Comparison of ENCODE assay signal across 8 cellular contexts in genomic region chr13:46176756-46177155, GRCh38. TPM values are rescaled to one million over a fixed set of nuclear protein-coding genes. Genes with fewer than 3 reads are reported as not detected.
DNase-seq lines count a peak whose midpoint lies in the region; ATAC-seq and TF ChIP-seq lines count a peak whose summit lies in the region.

No MANE protein-coding gene starts in this region.

- DNase-seq in GM12865 (ENCODE audit: low read depth) (peak; percentile 87), NOMO-1 (lab: John Stamatoyannopoulos, UW; ENCODE audit: unreplicated experiment in 2 of 2) (peak; percentile 91 to 97), right cardiac atrium (peak in 1 of 3 donors; percentile 31), NCI-H187 treated with DMSO at 0.1 percent for 48 hours (lab: John Stamatoyannopoulos, UW) (no peak), D341Med (ENCODE audit: low spot score) (no peak), SW480 (ENCODE audit: low spot score) (no peak)
- DNase-seq in activated CD4-positive, alpha-beta T cell treated with anti-CD3 and anti-CD28 coated beads for 1 hour = no peak

- no peaks in the 10 kb centered on the region for H3K27me3 ChIP-seq in right cardiac atrium (ENCODE audit: control insufficient read depth, insufficient read depth)

- H3K9me3 ChIP-seq in right cardiac atrium (ENCODE audit: control insufficient read depth, low read length) = no peaks in the 10 kb centered on the region

- WGBS in right cardiac atrium = 49% methylated on average over 3 of the region's 3 CpGs

- no peak overlapping the region for H3K27ac ChIP-seq in right cardiac atrium (ENCODE audit: low read length)

- H3K4me3 ChIP-seq in GM12865 (ENCODE audit: low read depth, low read length) = peak overlapping the region; percentile 95
- no peak overlapping the region for H3K4me3 ChIP-seq in right cardiac atrium (ENCODE audit: low read length)

- ATAC-seq in GM21786 (IDR thresholded peaks at IDR 0.05; ENCODE audit: unreplicated experiment) (peak; percentile 43), right cardiac atrium (peak; percentile 48 to 63)

- H3K4me1 ChIP-seq in right cardiac atrium (ENCODE audit: control insufficient read depth, insufficient read depth, low read length) = no peaks in the 10 kb centered on the region

- intact Hi-C loops in right cardiac atrium (cut with DNase I) = no loop called here

- no peak for TF ChIP-seq CTCF in GM12865 (IDR thresholded peaks at IDR 0.05; ENCODE audit: insufficient read depth, low read depth, low read length, missing control alignments)

RNA-seq across cellular contexts. Expression of gene LCP1, which starts 5.2 kb away (rescaled TPM):
- 10 to 100 TPM; 15.9 to 33.0 (median 24.4) TPM for total RNA-seq in right cardiac atrium
- polyA plus RNA-seq in right cardiac atrium = 3.2 TPM

RNA-seq across cellular contexts. Expression of gene LRRC63, which starts 35.0 kb away (rescaled TPM):
- not detected for total RNA-seq in right cardiac atrium
- not detected for polyA plus RNA-seq in right cardiac atrium

Comparison
In these comparisons a context has a peak if more than half of its experiments do, and no peak if none do; other contexts are left out.
1. DNase-seq: peak in GM12865 (single experiment) and NOMO-1 (2 of 2); none in NCI-H187 treated with DMSO at 0.1 percent for 48 hours (single experiment), D341Med (single experiment), activated CD4-positive, alpha-beta T cell treated with anti-CD3 and anti-CD28 coated beads for 1 hour (single experiment) and SW480 (single experiment).